Comparison of ENCODE assay signal across 8 cellular contexts in the genomic region with DNA sequence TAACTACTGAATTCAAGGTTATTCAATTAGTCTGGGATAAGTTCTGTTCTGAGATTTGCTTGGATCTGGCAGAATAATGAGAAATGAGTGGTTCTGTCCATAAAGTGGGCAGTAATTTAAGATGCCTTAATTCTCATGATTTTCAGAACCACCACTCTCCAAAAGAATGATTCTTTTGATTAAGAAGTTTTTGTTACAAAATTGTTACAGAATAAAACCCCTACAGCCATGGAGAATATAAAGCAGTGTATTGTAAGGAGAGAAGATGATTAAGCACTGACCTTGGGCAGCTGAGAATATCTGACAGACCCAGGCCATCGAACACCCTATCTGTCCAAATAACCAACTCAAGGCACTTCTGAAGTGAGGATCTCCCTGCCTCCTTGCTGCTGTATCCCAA. TPM values are rescaled to one million over a fixed set of nuclear protein-coding genes. Genes with fewer than 3 reads are reported as not detected.
"Had no signal": no experiment of that assay in that cellular context is flagged by ENCODE, and none has a peak within 500 bp of the region (broad histone marks: within the 10 kb centered on the region; RNA-seq: fewer than 3 reads in every experiment).

No MANE protein-coding gene starts in this region.

- DNase-seq: H9, HCEC 1CT, KBM-7 had no signal

- H3K4me3 ChIP-seq: GM23338 had no signal

RNA-seq across cellular contexts. Expression of a gene that starts 12.4 kb away (rescaled TPM):
- total RNA-seq: GM23338, H1, H9, HepG2, HT1080 had no signal
- polyA plus RNA-seq: GM23338, H1, HepG2, IgD-negative memory B cell had no signal
